11 cellular contexts compared by ENCODE assay signal in genomic region chr19:2044709-2045500, GRCh38. TPM values are rescaled to one million over a fixed set of nuclear protein-coding genes. Genes with fewer than 3 reads are reported as not detected.
A peak's percentile ranks its signal among the peaks of the same experiment; 100 is the strongest.
DNase-seq lines count a peak whose midpoint lies in the region; ATAC-seq, FAIRE-seq and TF ChIP-seq lines count a peak whose summit lies in the region.
"Had no signal": no experiment of that assay in that cellular context is flagged by ENCODE, and none has a peak within 500 bp of the region (broad histone marks: within the 10 kb centered on the region; RNA-seq: fewer than 3 reads in every experiment).

No MANE protein-coding gene starts in this region.

- BruUV-seq in K562 (replicated peaks; lab: Mats Ljungman, UMichigan), result no TSS peak

- intact Hi-C loops in K562 (cut with micrococcal nuclease), result no loop called here

- DNase-seq in 8988T (peak; percentile 16), K562 (ENCODE audit: extremely low read depth in 1 of 4, low spot score in 3 of 4) (peak in 2 of 4 experiments; percentile 9 to 14), NCI-H2227 treated with DMSO at 0.1 percent for 48 hours (lab: John Stamatoyannopoulos, UW) (no peak), AG08395 (ENCODE audit: low spot score) (no peak), GM03348 (ENCODE audit: low spot score) (no peak), foreskin keratinocyte (no peak)
- peak in 1 of 10 donors; percentile 10 for DNase-seq in naive thymus-derived CD8-positive, alpha-beta T cell
- DNase-seq: Kasumi-1, retina had no signal

- peaks cover 12 to 66% (median 58%) of the 10 kb centered on the region in 4 donors for H3K4me1 Mint-ChIP-seq in naive thymus-derived CD8-positive, alpha-beta T cell

- ATAC-seq in K562, result no peak
- ATAC-seq in naive thymus-derived CD8-positive, alpha-beta T cell, result no peak
- no peak for ATAC-seq in foreskin keratinocyte

- H3K27ac ChIP-seq in K562 (ENCODE audit: extremely low read depth, low read depth, low read length) (peak overlapping the region; percentile 34; the same call in 2 of the 3 replicates), foreskin keratinocyte (no peak overlapping the region)

- TF ChIP-seq CTCF in K562 (IDR thresholded peaks at IDR 0.05 in 2 of 3, conservative IDR thresholded peaks at IDR 0.05 in 1 of 3; ENCODE audit: insufficient read depth in 2 of 3, low read depth in 1 of 3, low read length in 3 of 3), result no peak
- no peak for TF ChIP-seq CTCF in foreskin keratinocyte (conservative IDR thresholded peaks at IDR 0.05)

- H3K27ac Mint-ChIP-seq in naive thymus-derived CD8-positive, alpha-beta T cell, result peak overlapping the region; percentile 29 to 98 (median 89)

- H3K4me3 Mint-ChIP-seq in naive thymus-derived CD8-positive, alpha-beta T cell, result peak overlapping the region in 3 of 10 donors; percentile 6 to 33 (median 33)

- peaks cover 93% of the 10 kb centered on the region; the same call in 2 of the 3 replicates for H3K36me3 ChIP-seq in K562 (ENCODE audit: control insufficient read depth, insufficient read depth, low read length)

- CTCF ChIA-PET in K562 (lab: Yijun Ruan, JAX; ENCODE audit: low intra/inter-chr PET ratio), result no interaction called here

- no peak overlapping the region for H2AFZ ChIP-seq in K562 (ENCODE audit: low read depth, low read length)

- no peak for TF ChIP-seq EP300 in K562 (IDR thresholded peaks at IDR 0.05; ENCODE audit: low read length)

- POLR2A ChIA-PET in K562 (lab: Yijun Ruan, JAX), result interaction anchor here (0.6 to 5.5 kb wide), 4 partner anchors 10 to 202 kb away, joined by 3 to 72 read pairs (median 4); no protein-coding TSS in a partner anchor
- POLR2A ChIA-PET in naive thymus-derived CD8-positive, alpha-beta T cell (lab: Charles Lee), result interaction anchor here (0.6 to 3.2 kb wide), 3 partner anchors 19 to 40 kb away, joined by 4 to 34 read pairs (median 5); no protein-coding TSS in a partner anchor

- no peak overlapping the region for H3K4me2 ChIP-seq in K562 (ENCODE audit: insufficient read depth, low read length)

- H3K27me3 Mint-ChIP-seq in naive thymus-derived CD8-positive, alpha-beta T cell, result no peaks in the 10 kb centered on the region

- H3K4me3 ChIP-seq in K562, result no peak overlapping the region

- H3K4me1 ChIP-seq in K562 (replicated peaks in 1 of 2; ENCODE audit: control insufficient read depth in 2 of 2, insufficient read depth in 2 of 2, low read length in 2 of 2) (peaks cover 29 to 93% of the 10 kb centered on the region in 2 experiments), foreskin keratinocyte (peaks cover 7% of the 10 kb centered on the region)

- peak overlapping the region in 1 of 2 experiments; percentile 66; a peak in 2 of 4 replicates for H3K9ac ChIP-seq in K562 (ENCODE audit: insufficient read depth in 1 of 2, low read depth in 2 of 2, low read length in 2 of 2)

- peaks cover 47% of the 10 kb centered on the region for H3K79me2 ChIP-seq in K562 (ENCODE audit: control insufficient read depth, insufficient read depth, low read length)

- H3K27me3 ChIP-seq in K562 (ENCODE audit: control insufficient read depth in 2 of 2, insufficient read depth in 2 of 2, low read length in 2 of 2) (no peaks in the 10 kb centered on the region), foreskin keratinocyte (no peaks in the 10 kb centered on the region)

- H4K20me1 ChIP-seq in K562 (replicated peaks; ENCODE audit: control insufficient read depth, insufficient read depth, low read length), result peaks cover 32% of the 10 kb centered on the region

- TF ChIP-seq POLR2A in GM19099 (IDR thresholded peaks at IDR 0.05; ENCODE audit: extremely low read depth, insufficient read length, low read depth) (peak; percentile 58), K562 (conservative IDR thresholded peaks at IDR 0.05) (no peak)

- no peak for TF ChIP-seq RAD21 in K562 (CRISPR knock-in tag; conservative IDR thresholded peaks at IDR 0.05 in 1 of 2, IDR thresholded peaks at IDR 0.05 in 1 of 2)

- peaks cover 0 to 19% (median 0%) of the 10 kb centered on the region in 3 donors for H3K36me3 Mint-ChIP-seq in naive thymus-derived CD8-positive, alpha-beta T cell

- in situ Hi-C loops in K562 (cut with MboI), result no loop called here

- peaks cover 3% of the 10 kb centered on the region for H3K9me1 ChIP-seq in K562 (ENCODE audit: control insufficient read depth, insufficient read depth, low read length)

- WGBS in K562 (ENCODE audit: insufficient coverage, low coverage, missing lambda C conversion rate), result 80% methylated on average over 15 of the region's 18 CpGs

- H3K9me3 Mint-ChIP-seq in naive thymus-derived CD8-positive, alpha-beta T cell, result no peaks in the 10 kb centered on the region

- H3K9me3 ChIP-seq in K562 (replicated peaks; ENCODE audit: control insufficient read depth, insufficient read depth, low read depth, low read length), result no peaks in the 10 kb centered on the region

- no peak for FAIRE-seq in K562 (lab: Jason Lieb, UNC)
- FAIRE-seq: colon had no signal

RNA-seq across cellular contexts. Expression of gene MKNK2, which starts 6.1 kb away (rescaled TPM):
- 62.3 and 206 TPM in 2 replicates for total RNA-seq in K562 (2011; cell fraction: chromatin; rRNA removed; ENCODE audit: low replicate concordance)
- total RNA-seq in K562 (2011; cell fraction: nucleolus; rRNA removed), result 137 and 161 TPM in 2 replicates
- total RNA-seq in K562 (2011; cell fraction: nucleoplasm; rRNA removed), result 83.2 and 85.9 TPM in 2 replicates
- total RNA-seq in K562 (2014; rRNA removed) (83.9 and 114 TPM in 2 replicates), K562 (2014; rRNA removed; fragmentation: Illumina TruSeq; extraction: Trizol) (19.3 and 22.0 TPM in 2 replicates), K562 (2015; rRNA removed; fragmentation: Illumina TruSeq; extraction: Trizol) (48.6 and 51.9 TPM in 2 replicates), K562 (2021) (179 and 191 TPM in 2 replicates), foreskin keratinocyte (65.6 and 69.4 TPM in 2 replicates)
- polyA plus RNA-seq in K562 (2011; rRNA removed) (59.3 and 97.4 TPM in 2 replicates), K562 (2014; fragmentation: Illumina TruSeq; extraction: Trizol) (44.6 and 77.5 TPM in 2 replicates), K562 (2014; fragmentation: Nextera tagmentation; extraction: Ambion mirVana) (1 to 10 TPM; 5.1 to 5.5 TPM), K562 (2014; rRNA removed) (87.2 and 91.7 TPM in 2 replicates), foreskin keratinocyte (45.3 and 58.3 TPM in 2 replicates)
- 77.0 and 149 TPM in 2 replicates for polyA plus RNA-seq in K562 (2011; cell fraction: cytosol; rRNA removed)
- polyA plus RNA-seq in K562 (2011; cell fraction: nucleus; rRNA removed), result 131 and 186 TPM in 2 replicates
- polyA plus RNA-seq in K562 (2012), result 69.2 and 176 TPM in 2 replicates
- 39.4 and 48.9 TPM in 2 replicates for polyA minus RNA-seq in K562 (2011; rRNA and poly(A)+ RNA removed)
- 99.7 and 155 TPM in 2 replicates for polyA minus RNA-seq in K562 (2011; cell fraction: cytosol; rRNA and poly(A)+ RNA removed)
- 43.6 and 57.8 TPM in 2 replicates for polyA minus RNA-seq in K562 (2011; cell fraction: nucleus; rRNA and poly(A)+ RNA removed)
- total RNA-seq in naive thymus-derived CD8-positive, alpha-beta T cell, result 100 to 1,000 TPM; 171 to 176 TPM
- polyA plus RNA-seq in naive thymus-derived CD8-positive, alpha-beta T cell, result 10 to 100 TPM; 26.1 to 47.1 (median 30.2) TPM

RNA-seq across cellular contexts. Expression of gene BTBD2, which starts 29.4 kb away (rescaled TPM):
- 7.3 and 29.0 TPM in 2 replicates for total RNA-seq in K562 (2011; cell fraction: chromatin; rRNA removed; ENCODE audit: low replicate concordance)
- total RNA-seq in K562 (2011; cell fraction: nucleolus; rRNA removed), result 16.4 and 17.0 TPM in 2 replicates
- total RNA-seq in K562 (2011; cell fraction: nucleoplasm; rRNA removed), result 14.3 and 16.7 TPM in 2 replicates
- total RNA-seq in K562 (2014; rRNA removed), result 5.6 and 8.1 TPM in 2 replicates
- total RNA-seq in K562 (2014; rRNA removed; fragmentation: Illumina TruSeq; extraction: Trizol), result 1.5 and 2.0 TPM in 2 replicates
- 6.4 and 6.9 TPM in 2 replicates for total RNA-seq in K562 (2015; rRNA removed; fragmentation: Illumina TruSeq; extraction: Trizol)
- 13.3 and 15.6 TPM in 2 replicates for total RNA-seq in K562 (2021)
- polyA plus RNA-seq in K562 (2011; rRNA removed), result 10.2 and 30.9 TPM in 2 replicates
- polyA plus RNA-seq in K562 (2011; cell fraction: cytosol; rRNA removed), result 21.5 and 25.6 TPM in 2 replicates
- 21.2 and 25.9 TPM in 2 replicates for polyA plus RNA-seq in K562 (2011; cell fraction: nucleus; rRNA removed)
- 18.5 and 62.5 TPM in 2 replicates for polyA plus RNA-seq in K562 (2012)
- polyA plus RNA-seq in K562 (2014; fragmentation: Illumina TruSeq; extraction: Trizol), result 7.4 and 11.0 TPM in 2 replicates
- under 1 TPM; 0.10 to 0.28 TPM for polyA plus RNA-seq in K562 (2014; fragmentation: Nextera tagmentation; extraction: Ambion mirVana)
- 9.6 TPM in 2 replicates for polyA plus RNA-seq in K562 (2014; rRNA removed)
- 4.1 and 4.9 TPM in 2 replicates for polyA minus RNA-seq in K562 (2011; rRNA and poly(A)+ RNA removed)
- polyA minus RNA-seq in K562 (2011; cell fraction: cytosol; rRNA and poly(A)+ RNA removed), result 15.5 and 42.0 TPM in 2 replicates
- 5.9 and 11.9 TPM in 2 replicates for polyA minus RNA-seq in K562 (2011; cell fraction: nucleus; rRNA and poly(A)+ RNA removed)
- 10 to 100 TPM; 58.0 to 64.1 TPM for total RNA-seq in naive thymus-derived CD8-positive, alpha-beta T cell
- polyA plus RNA-seq in naive thymus-derived CD8-positive, alpha-beta T cell, result 1 to 10 TPM; 3.2 to 7.3 (median 4.8) TPM
- 51.2 and 51.7 TPM in 2 replicates for total RNA-seq in foreskin keratinocyte
- polyA plus RNA-seq in foreskin keratinocyte, result 49.5 and 51.4 TPM in 2 replicates

RNA-seq across cellular contexts. Expression of gene MOB3A, which starts 51.2 kb away (rescaled TPM):
- total RNA-seq in K562 (2011; cell fraction: chromatin; rRNA removed; ENCODE audit: low replicate concordance), result 14.5 and 31.8 TPM in 2 replicates
- total RNA-seq in K562 (2011; cell fraction: nucleolus; rRNA removed), result 13.9 and 14.7 TPM in 2 replicates
- 13.0 and 13.8 TPM in 2 replicates for total RNA-seq in K562 (2011; cell fraction: nucleoplasm; rRNA removed)
- total RNA-seq in K562 (2014; rRNA removed) (6.0 TPM in 2 replicates), K562 (2014; rRNA removed; fragmentation: Illumina TruSeq; extraction: Trizol) (2.6 and 2.7 TPM in 2 replicates), K562 (2015; rRNA removed; fragmentation: Illumina TruSeq; extraction: Trizol) (5.4 and 5.8 TPM in 2 replicates), K562 (2021) (20.5 and 24.1 TPM in 2 replicates), foreskin keratinocyte (30.1 and 32.9 TPM in 2 replicates)
- polyA plus RNA-seq in K562 (2011; rRNA removed) (10.9 and 24.8 TPM in 2 replicates), K562 (2014; fragmentation: Illumina TruSeq; extraction: Trizol) (11.9 and 12.0 TPM in 2 replicates), K562 (2014; fragmentation: Nextera tagmentation; extraction: Ambion mirVana) (1 to 10 TPM; 1.1 to 2.2 TPM), K562 (2014; rRNA removed) (8.2 and 10.3 TPM in 2 replicates), foreskin keratinocyte (36.0 and 37.8 TPM in 2 replicates)
- polyA plus RNA-seq in K562 (2011; cell fraction: cytosol; rRNA removed), result 30.7 and 31.8 TPM in 2 replicates
- polyA plus RNA-seq in K562 (2011; cell fraction: nucleus; rRNA removed), result 10.5 and 12.5 TPM in 2 replicates
- polyA plus RNA-seq in K562 (2012), result 10.9 and 12.9 TPM in 2 replicates
- polyA minus RNA-seq in K562 (2011; rRNA and poly(A)+ RNA removed), result 10.3 and 10.6 TPM in 2 replicates
- polyA minus RNA-seq in K562 (2011; cell fraction: cytosol; rRNA and poly(A)+ RNA removed), result 26.8 and 37.9 TPM in 2 replicates
- polyA minus RNA-seq in K562 (2011; cell fraction: nucleus; rRNA and poly(A)+ RNA removed), result 3.9 and 8.2 TPM in 2 replicates
- total RNA-seq in naive thymus-derived CD8-positive, alpha-beta T cell, result 100 to 1,000 TPM in 1 of 2 experiments, 10 to 100 TPM in 1; 94.0 to 101 TPM
- 10 to 100 TPM; 40.5 to 90.4 (median 53.1) TPM for polyA plus RNA-seq in naive thymus-derived CD8-positive, alpha-beta T cell

RNA-seq across cellular contexts. Expression of gene IZUMO4, which starts 51.8 kb away (rescaled TPM):
- 6.2 and 19.6 TPM in 2 replicates for total RNA-seq in K562 (2011; cell fraction: chromatin; rRNA removed; ENCODE audit: low replicate concordance)
- total RNA-seq in K562 (2011; cell fraction: nucleolus; rRNA removed), result 14.0 and 17.2 TPM in 2 replicates
- 8.0 and 12.0 TPM in 2 replicates for total RNA-seq in K562 (2011; cell fraction: nucleoplasm; rRNA removed)
- total RNA-seq in K562 (2014; rRNA removed) (0.94 and 1.2 TPM in 2 replicates), K562 (2014; rRNA removed; fragmentation: Illumina TruSeq; extraction: Trizol) (0.25 and 0.48 TPM in 2 replicates), K562 (2015; rRNA removed; fragmentation: Illumina TruSeq; extraction: Trizol) (0.53 and 0.72 TPM in 2 replicates), K562 (2021) (1.6 TPM in 2 replicates), foreskin keratinocyte (2.0 and 3.1 TPM in 2 replicates)
- polyA plus RNA-seq in K562 (2011; rRNA removed) (2.6 and 9.3 TPM in 2 replicates), K562 (2014; fragmentation: Illumina TruSeq; extraction: Trizol) (0.78 and 1.4 TPM in 2 replicates), K562 (2014; fragmentation: Nextera tagmentation; extraction: Ambion mirVana) (under 1 TPM; 0.07 to 0.13 TPM), K562 (2014; rRNA removed) (1.6 and 3.9 TPM in 2 replicates), foreskin keratinocyte (3.8 and 4.4 TPM in 2 replicates)
- 3.7 and 5.5 TPM in 2 replicates for polyA plus RNA-seq in K562 (2011; cell fraction: cytosol; rRNA removed)
- polyA plus RNA-seq in K562 (2011; cell fraction: nucleus; rRNA removed), result 59.2 and 77.4 TPM in 2 replicates
- 2.1 and 5.9 TPM in 2 replicates for polyA plus RNA-seq in K562 (2012)
- 0.60 and 0.74 TPM in 2 replicates for polyA minus RNA-seq in K562 (2011; rRNA and poly(A)+ RNA removed)
- not detected in 2 replicates for polyA minus RNA-seq in K562 (2011; cell fraction: cytosol; rRNA and poly(A)+ RNA removed)
- polyA minus RNA-seq in K562 (2011; cell fraction: nucleus; rRNA and poly(A)+ RNA removed), result 5.4 and 8.3 TPM in 2 replicates
- total RNA-seq in naive thymus-derived CD8-positive, alpha-beta T cell, result 10 to 100 TPM; 16.6 to 18.7 TPM
- polyA plus RNA-seq in naive thymus-derived CD8-positive, alpha-beta T cell, result 1 to 10 TPM in 1 of 3 donors, under 1 TPM in 2; 0.26 to 1.4 (median 0.85) TPM
